9 cellular contexts compared by ENCODE assay signal in genomic region chr11:14974021-14974698, GRCh38. TPM values are rescaled to one million over a fixed set of nuclear protein-coding genes. Genes with fewer than 3 reads are reported as not detected.
DNase-seq lines count a peak whose midpoint lies in the region; ATAC-seq and TF ChIP-seq lines count a peak whose summit lies in the region.
"Had no signal": no experiment of that assay in that cellular context is flagged by ENCODE, and none has a peak within 500 bp of the region (broad histone marks: within the 10 kb centered on the region; RNA-seq: fewer than 3 reads in every experiment).

No MANE protein-coding gene starts in this region.

- no peak for TF ChIP-seq CTCF in WI38 (IDR thresholded peaks at IDR 0.05; ENCODE audit: low read depth, low read length)

- intact Hi-C loops in posterior vena cava (cut with DNase I), result no loop called here

- peak; percentile 15 for DNase-seq in foreskin melanocyte
- peak; percentile 76 for DNase-seq in posterior vena cava (ENCODE audit: low spot score)
- DNase-seq in glomerular visceral epithelial cell (ENCODE audit: extremely low spot score), result no peak
- no peak for DNase-seq in SW 1271 (lab: John Stamatoyannopoulos, UW)
- DNase-seq in NCI-H1436 (lab: John Stamatoyannopoulos, UW), result no peak
- DNase-seq in SW480 (ENCODE audit: low spot score), result no peak
- DNase-seq: NCI-H2171 treated with DMSO at 0.1 percent for 48 hours had no signal

- peak overlapping the region; percentile 8 for H3K4me3 ChIP-seq in WI38 (ENCODE audit: low read depth, low read length)

- ATAC-seq in GM18502 (IDR thresholded peaks at IDR 0.05; ENCODE audit: poor library complexity, unreplicated experiment), result peak; percentile 4

RNA-seq across cellular contexts. Expression of gene CALCA, which starts 2.0 kb away (rescaled TPM):
- total RNA-seq in posterior vena cava, result not detected

Comparison
In these comparisons a context has a peak if more than half of its experiments do, and no peak if none do; other contexts are left out.
1. DNase-seq: peak in foreskin melanocyte (single experiment) and posterior vena cava (single experiment); none in glomerular visceral epithelial cell (single experiment), SW 1271 (0 of 2), NCI-H1436 (single experiment) and SW480 (single experiment).